15 cellular contexts compared by ENCODE assay signal in genomic region chr13:97749174-97749573, GRCh38.
DNase-seq lines count a peak whose midpoint lies in the region; ATAC-seq and TF ChIP-seq lines count a peak whose summit lies in the region.
"Had no signal": no experiment of that assay in that cellular context is flagged by ENCODE, and none has a peak within 500 bp of the region (broad histone marks: within the 10 kb centered on the region; RNA-seq: fewer than 3 reads in every experiment).

No MANE protein-coding gene starts in this region.

- in situ Hi-C loops in SK-MEL-5 (cut with HindIII; ENCODE audit: low pct_unique_long_range_greater_than_20kb, low sequenced_read_pairs): no loop called here

- DNase-seq in DMS 273 (lab: John Stamatoyannopoulos, UW; ENCODE audit: unreplicated experiment) (peak; percentile 5), DMS 273 treated with DMSO at 0.1 percent for 48 hours (lab: John Stamatoyannopoulos, UW) (no peak), HK-2 (ENCODE audit: unreplicated experiment) (peak; percentile 25), SK-MEL-5 (ENCODE audit: low read depth, low spot score) (peak; percentile 71), fibroblast of villous mesenchyme (ENCODE audit: low read depth) (peak; percentile 7), NOMO-1 treated with DMSO at 0.1 percent for 48 hours (lab: John Stamatoyannopoulos, UW; ENCODE audit: unreplicated experiment) (no peak)
- DNase-seq: 8988T; activated CD4-positive, alpha-beta T cell treated with anti-CD3 and anti-CD28 coated beads, Interleukin-2, amount 10 ng/mL, durations not matched to agents 7 days and 5 days; effector CD8-positive, alpha-beta T cell; GF-D8; mucosa of descending colon; right cardiac atrium had no signal

- H3K4me3 ChIP-seq in fibroblast of villous mesenchyme (ENCODE audit: low read depth, low read length): no peak overlapping the region
- H3K4me3 ChIP-seq: mucosa of descending colon had no signal

- peak; percentile 6 for TF ChIP-seq CTCF in fibroblast of villous mesenchyme (IDR thresholded peaks at IDR 0.05; ENCODE audit: insufficient read depth, low read depth, low read length)

- ATAC-seq in GM18873 (IDR thresholded peaks at IDR 0.05; ENCODE audit: low FRiP score, unreplicated experiment): no peak
- ATAC-seq in HG03521 (IDR thresholded peaks at IDR 0.05; ENCODE audit: unreplicated experiment): no peak
- ATAC-seq: activated naive CD4-positive, alpha-beta T cell treated with anti-CD3 and anti-CD28 coated beads, Interleukin-2, amount 50 U/mL, for 72 hours; mucosa of descending colon; right cardiac atrium had no signal

Comparison
In these comparisons a context has a peak if more than half of its experiments do, and no peak if none do; other contexts are left out.
1. DNase-seq: peak in DMS 273 (single experiment), HK-2 (single experiment), SK-MEL-5 (single experiment) and fibroblast of villous mesenchyme (single experiment); none in DMS 273 treated with DMSO at 0.1 percent for 48 hours (single experiment) and NOMO-1 treated with DMSO at 0.1 percent for 48 hours (single experiment).